8 cellular contexts compared by ENCODE assay signal in the genomic region with DNA sequence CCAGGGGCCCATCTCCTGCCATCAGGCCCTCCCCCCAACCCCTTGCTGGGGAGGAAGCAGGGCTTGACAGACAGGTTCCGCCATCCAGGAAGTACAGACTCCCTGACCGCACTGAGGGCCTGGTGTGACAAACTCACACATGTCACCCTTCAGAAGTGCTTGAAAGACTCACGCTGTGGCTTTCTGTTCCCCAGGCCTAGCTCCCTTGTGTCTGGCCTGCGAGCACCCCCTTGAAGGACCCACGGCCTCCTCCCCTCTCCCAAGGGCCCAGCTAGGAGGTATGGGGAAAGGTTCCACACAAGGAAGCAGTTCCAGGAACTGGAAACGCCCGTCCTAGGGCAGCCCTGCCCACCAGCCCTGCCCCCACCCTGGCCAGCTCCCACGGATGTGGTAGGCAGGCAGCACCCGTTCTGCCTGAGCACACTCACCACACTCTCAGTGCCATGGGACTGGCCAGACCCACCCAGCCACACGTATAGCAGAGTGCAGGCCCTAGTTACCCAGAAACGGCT. TPM values are rescaled to one million over a fixed set of nuclear protein-coding genes. Genes with fewer than 3 reads are reported as not detected.
DNase-seq lines count a peak whose midpoint lies in the region; ATAC-seq and TF ChIP-seq lines count a peak whose summit lies in the region.

No MANE protein-coding gene starts in this region.

- WGBS in lower leg skin, 2 donors: 32 to 37% methylated on average over 10 to 11 of the region's 11 CpGs

- H3K9me3 ChIP-seq in RWPE2 (ENCODE audit: severe bottlenecking): no peaks in the 10 kb centered on the region

- H3K4me3 ChIP-seq in RWPE2 (ENCODE audit: severe bottlenecking): no peak overlapping the region
- no peak overlapping the region for H3K4me3 ChIP-seq in lower leg skin (ENCODE audit: low read depth, poor library complexity, severe bottlenecking)

- H3K27ac ChIP-seq in RWPE2 (ENCODE audit: poor library complexity, severe bottlenecking): peak overlapping the region; percentile 99

- H3K36me3 ChIP-seq in RWPE2 (ENCODE audit: low read depth): peaks cover 91% of the 10 kb centered on the region

- H3K4me1 ChIP-seq in RWPE2 (ENCODE audit: insufficient read depth, poor library complexity, severe bottlenecking): peaks cover 50% of the 10 kb centered on the region

- intact Hi-C loops in lower leg skin (cut with DNase I; ENCODE audit: low total_unique reads): loop anchor here (5.0 kb wide), 1 partner anchor 140 kb away; no protein-coding TSS in a partner anchor

- H3K27me3 ChIP-seq in RWPE2 (ENCODE audit: insufficient read depth, poor library complexity, severe bottlenecking): no peaks in the 10 kb centered on the region

- no peak for TF ChIP-seq POLR2A in lower leg skin (IDR thresholded peaks at IDR 0.05)

- DNase-seq in RWPE2 (ENCODE audit: low spot score): no peak
- DNase-seq in activated naive CD4-positive, alpha-beta T cell (lab: John Stamatoyannopoulos, UW): peak in 3 of 4 experiments; percentile 25 to 70 (median 64)
- DNase-seq in lower leg skin (ENCODE audit: low spot score in 2 of 2): peak; percentile 66 to 93
- DNase-seq in stimulated activated CD8-positive, alpha-beta memory T cell treated with anti-CD3 and anti-CD28 coated beads, Interleukin-15, amount 100 ng/mL, for 24 hours (ENCODE audit: low read depth): peak; percentile 39
- no peak for DNase-seq in NCI-H1436 treated with DMSO at 0.1 percent for 48 hours (lab: John Stamatoyannopoulos, UW)
- no peak for DNase-seq in NCI-H187 treated with DMSO at 0.1 percent for 48 hours (lab: John Stamatoyannopoulos, UW)

- no peak for TF ChIP-seq CTCF in RWPE2 (IDR thresholded peaks at IDR 0.05; ENCODE audit: poor library complexity, severe bottlenecking)
- TF ChIP-seq CTCF in lower leg skin (IDR thresholded peaks at IDR 0.05): no peak

- ATAC-seq in GM18870 (IDR thresholded peaks at IDR 0.05; ENCODE audit: unreplicated experiment) (peak; percentile 48), HG03025 (IDR thresholded peaks at IDR 0.05; ENCODE audit: low FRiP score, unreplicated experiment) (peak; percentile 46), RWPE2 (ENCODE audit: low read depth) (peak; percentile 18)

RNA-seq across cellular contexts. Expression of a gene that starts 26.7 kb away (rescaled TPM):
- 1,000 to 10,000 TPM in 2 of 4 donors, 100 to 1,000 TPM in 2; 488 to 2,308 (median 910) TPM for total RNA-seq in lower leg skin

Comparison
In these comparisons a context has a peak if more than half of its experiments do, and no peak if none do; other contexts are left out.
1. DNase-seq: peak in activated naive CD4-positive, alpha-beta T cell (3 of 4), lower leg skin (2 of 2) and stimulated activated CD8-positive, alpha-beta memory T cell treated with anti-CD3 and anti-CD28 coated beads, Interleukin-15, amount 100 ng/mL, for 24 hours (single experiment); none in RWPE2 (single experiment), NCI-H1436 treated with DMSO at 0.1 percent for 48 hours (single experiment) and NCI-H187 treated with DMSO at 0.1 percent for 48 hours (single experiment).
2. Peak in every context shown above with its lines, with median percentiles within 50 percentile points of each other: ATAC-seq.